Comparison of ENCODE assay signal across 1 cellular context in genomic region chr16:21997693-21998480, GRCh38.
TF ChIP-seq lines count a peak whose summit lies in the region.

No MANE protein-coding gene starts in this region.

TF ChIP-seq in H1, 55 proteins besides CTCF, POLR2A, EP300 and RAD21:
- TF ChIP-seq SUZ12 (IDR thresholded peaks at IDR 0.05; ENCODE audit: low read length) = no peak
- no peak for TF ChIP-seq GTF2F1 (IDR thresholded peaks at IDR 0.05; ENCODE audit: borderline replicate concordance, low read depth, low read length)
- TF ChIP-seq EGR1 (IDR thresholded peaks at IDR 0.05; ENCODE audit: borderline replicate concordance, low read depth, low read length) = no peak
- TF ChIP-seq TEAD4 (IDR thresholded peaks at IDR 0.05; ENCODE audit: low read depth, low read length) = no peak
- TF ChIP-seq RBBP5 (IDR thresholded peaks at IDR 0.05; ENCODE audit: borderline replicate concordance, low read depth, low read length) = no peak
- no peak for TF ChIP-seq POU5F1 (IDR thresholded peaks at IDR 0.05; ENCODE audit: low read depth, low read length)
- TF ChIP-seq HDAC6 (IDR thresholded peaks at IDR 0.05; ENCODE audit: low read depth, low read length) = no peak
- TF ChIP-seq KDM5A (IDR thresholded peaks at IDR 0.05; ENCODE audit: low read length) = no peak
- TF ChIP-seq JUND (IDR thresholded peaks at IDR 0.05; ENCODE audit: low read length) = no peak
- no peak for TF ChIP-seq ZNF274 (IDR thresholded peaks at IDR 0.05; ENCODE audit: borderline replicate concordance, extremely low read depth, low read length)
- no peak for TF ChIP-seq ASH2L (IDR thresholded peaks at IDR 0.05; ENCODE audit: low read length)
- TF ChIP-seq ATF3 (IDR thresholded peaks at IDR 0.05; ENCODE audit: insufficient read depth, low read depth, low read length) = no peak
- TF ChIP-seq SAP30 (IDR thresholded peaks at IDR 0.05; ENCODE audit: insufficient read depth, insufficient replicate concordance, low read length) = no peak
- no peak for TF ChIP-seq SIN3A (conservative IDR thresholded peaks at IDR 0.05 in 1 of 2, IDR thresholded peaks at IDR 0.05 in 1 of 2; ENCODE audit: low read depth in 1 of 2, low read length in 2 of 2)
- TF ChIP-seq CHD1 (IDR thresholded peaks at IDR 0.05; ENCODE audit: low read depth, low read length) = no peak
